35 cellular contexts compared by ENCODE assay signal in genomic region chr11:18765554-18765953, GRCh38. TPM values are rescaled to one million over a fixed set of nuclear protein-coding genes. Genes with fewer than 3 reads are reported as not detected.
DNase-seq lines count a peak whose midpoint lies in the region; ATAC-seq, FAIRE-seq and TF ChIP-seq lines count a peak whose summit lies in the region.
"Had no signal": no experiment of that assay in that cellular context is flagged by ENCODE, and none has a peak within 500 bp of the region (broad histone marks: within the 10 kb centered on the region; RNA-seq: fewer than 3 reads in every experiment).

No MANE protein-coding gene starts in this region.

- dilution Hi-C loops in mammary epithelial cell (cut with HindIII; ENCODE audit: low sequenced_read_pairs), result no loop called here

- in situ Hi-C loops in mammary epithelial cell (cut with MboI; ENCODE audit: low sequenced_read_pairs in 2 of 2), result no loop called here

- no peaks in the 10 kb centered on the region for H3K36me3 Mint-ChIP-seq in activated T-helper 17 cell treated with anti-CD3 and anti-CD28 coated beads, Interleukin-2, amount 50 U/mL, for 72 hours (ENCODE audit: low read depth)
- H3K36me3 Mint-ChIP-seq in stimulated activated memory B cell treated with anti-CD40 and anti-IgM and Interleukin-4, amounts not matched to agents 10 μg/mL and 1 μg/mL and 100 μg/mL, for 72 hours, result no peaks in the 10 kb centered on the region
- H3K36me3 Mint-ChIP-seq: activated naive CD8-positive, alpha-beta T cell treated with anti-CD3 and anti-CD28 coated beads for 36 hours; IgD-negative memory B cell had no signal

- no peaks in the 10 kb centered on the region for H3K9me3 ChIP-seq in mammary epithelial cell (replicated peaks; ENCODE audit: insufficient read depth, low read length)
- no peaks in the 10 kb centered on the region for H3K9me3 ChIP-seq in breast epithelium
- H3K9me3 ChIP-seq: ascending aorta, mucosa of descending colon, suprapubic skin, upper lobe of left lung had no signal

- peaks cover 3% of the 10 kb centered on the region for H3K27me3 Mint-ChIP-seq in activated T-helper 17 cell treated with anti-CD3 and anti-CD28 coated beads, Interleukin-2, amount 50 U/mL, for 72 hours
- peaks cover 13% of the 10 kb centered on the region for H3K27me3 Mint-ChIP-seq in stimulated activated memory B cell treated with anti-CD40 and anti-IgM and Interleukin-4, amounts not matched to agents 10 μg/mL and 1 μg/mL and 100 μg/mL, for 72 hours
- H3K27me3 Mint-ChIP-seq: CD4-positive, alpha-beta T cell had no signal

- peak overlapping the region; percentile 15 for H2AFZ ChIP-seq in mammary epithelial cell (ENCODE audit: low read depth, low read length)

- no peak for FAIRE-seq in urothelium cell line (lab: Jason Lieb, UNC)
- FAIRE-seq: A204.1, frontal cortex had no signal

- no peak for ATAC-seq in activated T-helper 17 cell treated with anti-CD3 and anti-CD28 coated beads, Interleukin-2, amount 50 U/mL, for 72 hours (replicated peaks)
- ATAC-seq in HG02981 (IDR thresholded peaks at IDR 0.05; ENCODE audit: unreplicated experiment), result no peak
- no peak for ATAC-seq in stimulated activated memory B cell treated with anti-CD40 and anti-IgM and Interleukin-4, amounts not matched to agents 10 μg/mL and 1 μg/mL and 100 μg/mL, for 72 hours
- ATAC-seq: activated CD4-positive, alpha-beta T cell treated with anti-CD3 and anti-CD28 coated beads for 36 hours; mucosa of descending colon; stimulated activated effector memory CD8-positive, alpha-beta T cell treated with anti-CD3 and anti-CD28 coated beads, Interleukin-12 subunit alpha, Interleukin-12 subunit beta, amount 100 ng/mL, for 72 hours had no signal

- H3K4me3 ChIP-seq in mammary epithelial cell (replicated peaks in 1 of 3; ENCODE audit: insufficient read depth in 1 of 3, low read depth in 2 of 3, low read length in 3 of 3), result no peak overlapping the region
- no peak overlapping the region for H3K4me3 ChIP-seq in breast epithelium
- H3K4me3 ChIP-seq: ascending aorta, coronary artery, lung, mucosa of descending colon, suprapubic skin, upper lobe of left lung had no signal

- BruUV-seq in mammary epithelial cell (replicated peaks; lab: Mats Ljungman, UMichigan), result no TSS peak

- intact Hi-C loops in mammary epithelial cell (cut with micrococcal nuclease), result no loop called here
- intact Hi-C loops in breast epithelium (cut with DNase I; ENCODE audit: low total_unique reads), result no loop called here

- no peak overlapping the region for H3K4me2 ChIP-seq in mammary epithelial cell (ENCODE audit: insufficient read depth, low read depth, low read length)

- 48% methylated on average over 5 of the region's 6 CpGs for WGBS in mammary epithelial cell (ENCODE audit: low coverage, missing lambda C conversion rate)

- no peaks in the 10 kb centered on the region for H3K79me2 ChIP-seq in mammary epithelial cell (ENCODE audit: insufficient read depth, low read length)

- no peak overlapping the region for H3K27ac ChIP-seq in mammary epithelial cell (ENCODE audit: insufficient read depth, low read depth, low read length)
- H3K27ac ChIP-seq in breast epithelium, result no peak overlapping the region
- H3K27ac ChIP-seq: ascending aorta, coronary artery, suprapubic skin, upper lobe of left lung, VCaP had no signal

- H3K36me3 ChIP-seq in mammary epithelial cell (ENCODE audit: insufficient read depth, low read length), result no peaks in the 10 kb centered on the region
- no peaks in the 10 kb centered on the region for H3K36me3 ChIP-seq in breast epithelium
- H3K36me3 ChIP-seq: ascending aorta, suprapubic skin, upper lobe of left lung had no signal

- no peak overlapping the region for H3K9ac ChIP-seq in mammary epithelial cell (ENCODE audit: insufficient read depth, low read length)

- H3K27me3 ChIP-seq in mammary epithelial cell (ENCODE audit: insufficient read depth, low read length) (no peaks in the 10 kb centered on the region), breast epithelium (no peaks in the 10 kb centered on the region)
- H3K27me3 ChIP-seq: ascending aorta, suprapubic skin, upper lobe of left lung had no signal

- H4K20me1 ChIP-seq in mammary epithelial cell (ENCODE audit: insufficient read depth, low read length), result no peaks in the 10 kb centered on the region

- H3K27ac Mint-ChIP-seq in activated T-helper 17 cell treated with anti-CD3 and anti-CD28 coated beads, Interleukin-2, amount 50 U/mL, for 72 hours, result peak overlapping the region; percentile 10
- H3K27ac Mint-ChIP-seq in stimulated activated memory B cell treated with anti-CD40 and anti-IgM and Interleukin-4, amounts not matched to agents 10 μg/mL and 1 μg/mL and 100 μg/mL, for 72 hours, result no peak overlapping the region
- H3K27ac Mint-ChIP-seq: activated CD4-positive, alpha-beta T cell treated with anti-CD3 and anti-CD28 coated beads for 36 hours; activated naive CD8-positive, alpha-beta T cell treated with anti-CD3 and anti-CD28 coated beads for 36 hours; CD4-positive, alpha-beta T cell; IgD-negative memory B cell; nephron; stimulated activated effector memory CD8-positive, alpha-beta T cell treated with anti-CD3 and anti-CD28 coated beads, Interleukin-12 subunit alpha, Interleukin-12 subunit beta, amount 100 ng/mL, for 72 hours had no signal

- DNase-seq in mammary epithelial cell, result peak; percentile 26
- no peak for DNase-seq in breast epithelium (ENCODE audit: low spot score in 2 of 2)
- DNase-seq in iris pigment epithelial cell (ENCODE audit: low read depth), result peak; percentile 10
- no peak for DNase-seq in urothelium cell line (ENCODE audit: low spot score)
- DNase-seq in T-helper 1 cell, result no peak
- DNase-seq: activated CD4-positive, alpha-beta T cell treated with anti-CD3 and anti-CD28 coated beads for 36 hours; activated effector memory CD4-positive, alpha-beta T cell treated with Interleukin-2 at 50 U/mL for 16 hours; activated naive CD8-positive, alpha-beta T cell treated with anti-CD3 and anti-CD28 coated beads for 36 hours; caudate nucleus; CD4-positive, alpha-beta T cell; effector memory CD4-positive, alpha-beta T cell; HFFc6; mucosa of descending colon; NCI-H1417; NCI-H2029 treated with DMSO at 0.1 percent for 48 hours; NCI-H2227 treated with DMSO at 0.1 percent for 48 hours; NCI-H526 treated with DMSO at 0.1 percent for 48 hours; SHP77; stimulated activated CD4-positive, alpha-beta T cell treated with anti-CD3 and anti-CD28 coated beads, Interleukin-15, amount 100 ng/mL, for 24 hours; upper lobe of left lung had no signal

- peaks cover 13% of the 10 kb centered on the region for H3K4me1 Mint-ChIP-seq in activated T-helper 17 cell treated with anti-CD3 and anti-CD28 coated beads, Interleukin-2, amount 50 U/mL, for 72 hours
- H3K4me1 Mint-ChIP-seq in stimulated activated memory B cell treated with anti-CD40 and anti-IgM and Interleukin-4, amounts not matched to agents 10 μg/mL and 1 μg/mL and 100 μg/mL, for 72 hours, result peaks cover 39% of the 10 kb centered on the region
- H3K4me1 Mint-ChIP-seq: nephron had no signal

- TF ChIP-seq POLR2A in breast epithelium (IDR thresholded peaks at IDR 0.05), result no peak

- CTCF ChIA-PET in mammary epithelial cell (lab: Charles Lee; ENCODE audit: low non-redundant PET), result no interaction called here

- TF ChIP-seq CTCF in mammary epithelial cell (conservative IDR thresholded peaks at IDR 0.05 in 1 of 2, IDR thresholded peaks at IDR 0.05 in 1 of 2; ENCODE audit: extremely low read depth in 1 of 2, insufficient read depth in 1 of 2, low read depth in 1 of 2, low read length in 2 of 2) (no peak), breast epithelium (IDR thresholded peaks at IDR 0.05) (no peak)

- H3K4me3 Mint-ChIP-seq in activated T-helper 17 cell treated with anti-CD3 and anti-CD28 coated beads, Interleukin-2, amount 50 U/mL, for 72 hours, result no peak overlapping the region
- no peak overlapping the region for H3K4me3 Mint-ChIP-seq in stimulated activated memory B cell treated with anti-CD40 and anti-IgM and Interleukin-4, amounts not matched to agents 10 μg/mL and 1 μg/mL and 100 μg/mL, for 72 hours
- H3K4me3 Mint-ChIP-seq: activated CD4-positive, alpha-beta T cell treated with anti-CD3 and anti-CD28 coated beads for 36 hours; activated naive CD8-positive, alpha-beta T cell treated with anti-CD3 and anti-CD28 coated beads for 36 hours; CD4-positive, alpha-beta T cell; HFFc6; IgD-negative memory B cell; nephron; stimulated activated effector memory CD8-positive, alpha-beta T cell treated with anti-CD3 and anti-CD28 coated beads, Interleukin-12 subunit alpha, Interleukin-12 subunit beta, amount 100 ng/mL, for 72 hours had no signal

- no peaks in the 10 kb centered on the region for H3K9me3 Mint-ChIP-seq in activated T-helper 17 cell treated with anti-CD3 and anti-CD28 coated beads, Interleukin-2, amount 50 U/mL, for 72 hours
- H3K9me3 Mint-ChIP-seq in stimulated activated memory B cell treated with anti-CD40 and anti-IgM and Interleukin-4, amounts not matched to agents 10 μg/mL and 1 μg/mL and 100 μg/mL, for 72 hours, result no peaks in the 10 kb centered on the region
- H3K9me3 Mint-ChIP-seq: activated naive CD8-positive, alpha-beta T cell treated with anti-CD3 and anti-CD28 coated beads for 36 hours; CD4-positive, alpha-beta T cell; HFFc6; IgD-negative memory B cell; nephron; stimulated activated effector memory CD8-positive, alpha-beta T cell treated with anti-CD3 and anti-CD28 coated beads, Interleukin-12 subunit alpha, Interleukin-12 subunit beta, amount 100 ng/mL, for 72 hours had no signal

- H3K4me1 ChIP-seq in mammary epithelial cell (ENCODE audit: insufficient read depth, low read length) (peaks cover 13% of the 10 kb centered on the region), breast epithelium (no peaks in the 10 kb centered on the region)
- H3K4me1 ChIP-seq: ascending aorta had no signal

RNA-seq across cellular contexts. Expression of gene PTPN5, which starts 26.0 kb away (rescaled TPM):
- not detected for total RNA-seq in mammary epithelial cell
- polyA plus RNA-seq in mammary epithelial cell, result not detected
- not detected for polyA minus RNA-seq in mammary epithelial cell
- 1 to 10 TPM in 2 of 3 donors, under 1 TPM in 1; 0.59 to 2.2 (median 1.3) TPM for total RNA-seq in breast epithelium
- total RNA-seq in activated T-helper 17 cell treated with anti-CD3 and anti-CD28 coated beads, Interleukin-2, amount 50 U/mL, for 72 hours, result not detected
- total RNA-seq: activated CD4-positive, alpha-beta T cell treated with anti-CD3 and anti-CD28 coated beads for 36 hours; activated naive CD8-positive, alpha-beta T cell treated with anti-CD3 and anti-CD28 coated beads for 36 hours; CD4-positive, alpha-beta T cell; HFFc6; osteoblast; pulmonary artery endothelial cell had no signal
- polyA plus RNA-seq: IgD-negative memory B cell had no signal

RNA-seq across cellular contexts. Expression of gene IGSF22, which starts 39.6 kb away (rescaled TPM):
- total RNA-seq in mammary epithelial cell (under 1 TPM; under 0.01 to 0.26 TPM), breast epithelium (under 1 TPM in 2 of 3 donors, not detected in 1; 0.44 to 0.66 TPM)
- polyA plus RNA-seq in mammary epithelial cell, result 0.03 TPM
- polyA minus RNA-seq in mammary epithelial cell, result not detected
- 1 to 10 TPM in 1 of 2 donors, not detected in 1; 1.4 TPM for total RNA-seq in activated T-helper 17 cell treated with anti-CD3 and anti-CD28 coated beads, Interleukin-2, amount 50 U/mL, for 72 hours
- total RNA-seq: ascending aorta, frontal cortex, HFFc6, osteoblast, pulmonary artery endothelial cell had no signal

Comparison
In these comparisons a context has a peak if more than half of its experiments do, and no peak if none do; other contexts are left out.
1. DNase-seq: peak in mammary epithelial cell (single experiment) and iris pigment epithelial cell (single experiment); none in breast epithelium (0 of 2), urothelium cell line (single experiment) and T-helper 1 cell (0 of 5).